In genomic region chr15:29648415-29648814, GRCh38 we compare ENCODE assay signal across 2 cellular contexts.
TF ChIP-seq lines count a peak whose summit lies in the region.
"Not testable (repeated sequence)": the region's sequence is repeated elsewhere in the genome, so short reads cannot be mapped to it uniquely, and the experiment has no call there.

No MANE protein-coding gene starts in this region.

TF ChIP-seq in K562, 482 proteins besides CTCF, POLR2A, EP300 and RAD21:
- not testable (repeated sequence) for TF ChIP-seq CEBPG (CRISPR knock-in tag; IDR thresholded peaks at IDR 0.05)
- TF ChIP-seq CEBPG (tag; conservative IDR thresholded peaks at IDR 0.05 in 1 of 2, IDR thresholded peaks at IDR 0.05 in 1 of 2) (peak in 1 of 2 experiments; percentile 58; a peak in 2 of 4 replicates), CEBPB (tag; IDR thresholded peaks at IDR 0.05) (0 out of 2 replicates have a peak, but pooled peaks have one; percentile 19)

TF ChIP-seq in HepG2, 621 proteins besides CTCF, POLR2A, EP300 and RAD21:
- TF ChIP-seq CEBPB (IDR thresholded peaks at IDR 0.05; ENCODE audit: borderline replicate concordance, low read depth, low read length), result peak; percentile 46; the same call in 1 of the 2 replicates
